7 cellular contexts compared by ENCODE assay signal in the genomic region with DNA sequence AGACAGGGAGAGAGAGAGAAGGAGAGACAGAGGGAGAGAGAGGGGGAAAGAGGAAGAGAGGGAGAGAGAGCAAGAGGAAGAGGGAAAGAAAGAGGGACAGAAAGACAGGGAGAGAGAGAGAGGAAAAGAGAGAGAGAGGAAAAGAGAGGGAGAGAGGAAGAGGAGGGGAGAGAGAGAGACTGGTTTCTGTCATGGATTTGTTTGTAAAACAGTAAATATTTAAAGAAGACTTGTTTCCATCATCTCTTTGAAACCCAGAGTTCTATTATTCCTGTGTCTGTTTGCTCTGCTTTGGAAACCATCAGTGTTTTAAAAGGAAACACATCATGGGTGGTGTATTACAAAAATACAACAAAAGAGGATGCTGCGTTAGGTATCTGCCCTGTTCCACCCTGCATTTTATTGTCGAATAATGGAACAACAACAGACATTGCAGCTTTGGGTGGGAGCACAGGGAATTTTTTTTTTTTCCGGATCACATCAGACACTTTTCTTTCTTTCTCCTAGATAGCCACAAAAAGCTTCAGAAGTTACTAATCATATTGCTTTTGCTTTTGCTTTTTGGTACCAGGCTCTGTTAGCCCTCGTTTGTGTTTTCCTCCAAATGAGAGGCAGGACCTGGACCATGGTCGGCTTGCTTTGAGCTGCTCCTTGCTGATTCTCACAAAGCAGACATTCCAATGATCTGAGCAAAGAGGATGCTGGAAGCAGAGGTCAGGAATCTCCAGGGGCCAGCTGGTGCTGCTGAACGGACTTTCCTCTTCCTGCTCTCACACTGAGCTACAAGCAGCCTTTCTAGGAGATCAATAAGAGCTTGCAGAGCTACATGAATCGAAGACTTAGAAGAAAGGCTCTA.
DNase-seq lines count a peak whose midpoint lies in the region; ATAC-seq and TF ChIP-seq lines count a peak whose summit lies in the region.

No MANE protein-coding gene starts in this region.

- 36 to 37% methylated on average over 7 of the region's 7 CpGs for WGBS in body of pancreas, 2 donors

- H3K27ac ChIP-seq in HUES6 (ENCODE audit: low read depth, low read length), result peak overlapping the region; percentile 20; the same call in 1 of the 2 replicates
- no peak overlapping the region for H3K27ac ChIP-seq in body of pancreas
- peak overlapping the region; percentile 60 for H3K27ac ChIP-seq in subcutaneous abdominal adipose tissue (ENCODE audit: low read depth, low read length)
- peak overlapping the region in 1 of 4 donors; percentile 26 for H3K27ac ChIP-seq in gastrocnemius medialis

- H3K36me3 ChIP-seq in HUES6 (ENCODE audit: control insufficient read depth, insufficient read depth, low read length) (no peaks in the 10 kb centered on the region), body of pancreas (replicated peaks in 1 of 2; ENCODE audit: insufficient read depth in 1 of 2, low read depth in 2 of 2) (no peaks in the 10 kb centered on the region), subcutaneous abdominal adipose tissue (ENCODE audit: control insufficient read depth in 5 of 5, insufficient read depth in 5 of 5, low read length in 5 of 5) (no peaks in the 10 kb centered on the region), gastrocnemius medialis (no peaks in the 10 kb centered on the region)

- TF ChIP-seq CTCF in body of pancreas (IDR thresholded peaks at IDR 0.05) (no peak), gastrocnemius medialis (IDR thresholded peaks at IDR 0.05 in 4 of 5, conservative IDR thresholded peaks at IDR 0.05 in 1 of 5) (no peak)

- H3K27me3 ChIP-seq in HUES6 (ENCODE audit: control insufficient read depth, insufficient read depth, low read length) (no peaks in the 10 kb centered on the region), body of pancreas (no peaks in the 10 kb centered on the region), subcutaneous abdominal adipose tissue (ENCODE audit: control insufficient read depth in 5 of 5, insufficient read depth in 4 of 5, low read length in 5 of 5) (no peaks in the 10 kb centered on the region), gastrocnemius medialis (no peaks in the 10 kb centered on the region)

- DNase-seq in body of pancreas, result peak in 2 of 4 donors; percentile 20 to 30
- DNase-seq in iPS-NIHi7 (ENCODE audit: extremely low spot score), result peak; percentile 72
- no peak for DNase-seq in gastrocnemius medialis
- DNase-seq in midbrain (lab: John Stamatoyannopoulos, UW), result no peak
- no peak for DNase-seq in NK-92 (lab: John Stamatoyannopoulos, UW; ENCODE audit: unreplicated experiment)

- H3K4me1 ChIP-seq in HUES6 (ENCODE audit: control insufficient read depth, insufficient read depth, low read length) (peaks cover 27% of the 10 kb centered on the region), body of pancreas (no peaks in the 10 kb centered on the region), subcutaneous abdominal adipose tissue (ENCODE audit: control insufficient read depth in 5 of 5, insufficient read depth in 5 of 5, low read length in 5 of 5) (peaks cover 4 to 34% (median 32%) of the 10 kb centered on the region in 5 donors), gastrocnemius medialis (peaks cover 11 to 13% of the 10 kb centered on the region in 2 donors)

- in situ Hi-C loops in gastrocnemius medialis (cut with MboI; ENCODE audit: low sequenced_read_pairs in 4 of 4), result no loop called here

- no peaks in the 10 kb centered on the region for H3K9me3 ChIP-seq in HUES6 (ENCODE audit: control insufficient read depth, insufficient read depth, low read depth, low read length)
- H3K9me3 ChIP-seq in body of pancreas, result no peaks in the 10 kb centered on the region
- H3K9me3 ChIP-seq in subcutaneous abdominal adipose tissue (ENCODE audit: control insufficient read depth in 5 of 5, low read length in 5 of 5), result no peaks in the 10 kb centered on the region
- no peaks in the 10 kb centered on the region for H3K9me3 ChIP-seq in gastrocnemius medialis

- intact Hi-C loops in body of pancreas (cut with DNase I) (no loop called here), gastrocnemius medialis (cut with DNase I; ENCODE audit: low total_unique reads) (no loop called here)

- ATAC-seq in body of pancreas, result peak; percentile 58
- no peak for ATAC-seq in gastrocnemius medialis

- TF ChIP-seq POLR2A in body of pancreas (IDR thresholded peaks at IDR 0.05) (no peak), gastrocnemius medialis (IDR thresholded peaks at IDR 0.05) (no peak)

- H3K4me3 ChIP-seq in HUES6 (ENCODE audit: low read depth, low read length), result no peak overlapping the region
- no peak overlapping the region for H3K4me3 ChIP-seq in body of pancreas
- H3K4me3 ChIP-seq in subcutaneous abdominal adipose tissue (ENCODE audit: low read depth in 1 of 5, low read length in 5 of 5), result peak overlapping the region in 2 of 5 donors; percentile 27 to 28
- H3K4me3 ChIP-seq in gastrocnemius medialis, result no peak overlapping the region

- peak overlapping the region; percentile 38 for H3K9ac ChIP-seq in HUES6 (ENCODE audit: low read length)
- no peak overlapping the region for H3K9ac ChIP-seq in subcutaneous abdominal adipose tissue (ENCODE audit: low read length in 5 of 5)

Comparison
In these comparisons a context has a peak if more than half of its experiments do, and no peak if none do; other contexts are left out.
1. H3K27ac ChIP-seq: peak in HUES6 (single experiment) and subcutaneous abdominal adipose tissue (single experiment); none in body of pancreas (0 of 4).